8 cellular contexts compared by ENCODE assay signal in the genomic region with DNA sequence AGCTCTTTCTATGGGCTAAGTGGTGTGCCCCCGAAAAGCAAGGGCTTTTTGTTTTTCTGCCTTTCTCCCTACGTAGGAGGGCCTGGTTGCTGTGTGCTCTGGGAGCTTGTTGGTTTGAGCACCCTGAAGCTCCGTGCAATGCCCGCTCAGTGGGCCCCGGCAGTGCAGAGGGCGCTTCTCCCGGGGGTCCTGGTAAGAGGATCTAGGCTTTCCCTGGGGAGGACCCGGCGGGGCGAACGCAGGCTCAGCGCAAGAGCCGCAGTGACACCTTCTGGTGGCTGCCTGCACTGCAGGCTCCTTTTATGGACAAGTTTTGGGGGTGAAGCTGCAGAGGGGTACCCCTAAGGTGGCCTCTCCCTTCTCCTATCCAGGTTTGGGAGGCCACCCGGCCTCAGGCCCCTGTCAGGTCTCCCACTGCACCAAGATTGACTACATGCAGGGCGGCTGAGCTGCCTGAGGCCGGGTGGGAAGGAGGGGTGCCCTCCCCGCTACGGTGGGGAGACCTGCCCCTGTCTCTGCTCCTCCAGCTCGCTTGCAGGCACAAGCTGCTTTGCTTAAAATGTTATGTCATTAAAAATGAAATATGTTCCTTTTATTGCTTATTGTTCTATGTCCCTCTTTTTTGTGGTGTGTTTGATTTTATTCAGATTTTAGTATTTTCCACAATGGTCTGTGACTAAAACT.
DNase-seq lines count a peak whose midpoint lies in the region; ATAC-seq, FAIRE-seq and TF ChIP-seq lines count a peak whose summit lies in the region.

No MANE protein-coding gene starts in this region.

- H3K36me3 Mint-ChIP-seq in nephron progenitor cell (ENCODE audit: low read depth) (no peaks in the 10 kb centered on the region), T-helper 17 cell (ENCODE audit: low read depth) (no peaks in the 10 kb centered on the region)

- H3K36me3 ChIP-seq in bronchial epithelial cell (ENCODE audit: control insufficient read depth, insufficient read depth, low read length), result no peaks in the 10 kb centered on the region

- H3K27me3 Mint-ChIP-seq in nephron progenitor cell (ENCODE audit: low read depth, poor library complexity) (peaks cover 14% of the 10 kb centered on the region), T-helper 17 cell (no peaks in the 10 kb centered on the region)

- peak; percentile 43 for TF ChIP-seq CTCF in bronchial epithelial cell (IDR thresholded peaks at IDR 0.05; ENCODE audit: insufficient read depth, low read length, severe bottlenecking)
- peak; percentile 88 for TF ChIP-seq CTCF in nephron progenitor cell (IDR thresholded peaks at IDR 0.05)

- ATAC-seq in T-helper 17 cell, result no peak

- H3K27me3 ChIP-seq in bronchial epithelial cell (ENCODE audit: control insufficient read depth, insufficient read depth, low read length), result no peaks in the 10 kb centered on the region

- H3K4me3 Mint-ChIP-seq in nephron progenitor cell, result peak overlapping the region; percentile 67
- H3K4me3 Mint-ChIP-seq in T-helper 17 cell, result no peak overlapping the region

- H3K4me1 Mint-ChIP-seq in nephron progenitor cell (peaks cover 12% of the 10 kb centered on the region), T-helper 17 cell (no peaks in the 10 kb centered on the region)

- no peak for FAIRE-seq in bronchial epithelial cell (lab: Jason Lieb, UNC)

- no peak overlapping the region for H3K27ac Mint-ChIP-seq in nephron progenitor cell
- H3K27ac Mint-ChIP-seq in T-helper 17 cell, result no peak overlapping the region

- no peak overlapping the region for H3K4me3 ChIP-seq in bronchial epithelial cell (ENCODE audit: low read depth, low read length)

- in situ Hi-C loops in Caki2 (cut with HindIII; ENCODE audit: low pct_unique_long_range_greater_than_20kb, low sequenced_read_pairs), result no loop called here

- no peaks in the 10 kb centered on the region for H3K9me3 Mint-ChIP-seq in nephron progenitor cell

- peak; percentile 21 for DNase-seq in Caki2 (ENCODE audit: low read depth)
- DNase-seq in HK-2 (ENCODE audit: unreplicated experiment), result peak; percentile 10
- no peak for DNase-seq in bronchial epithelial cell (ENCODE audit: low read depth)
- peak; percentile 74 for DNase-seq in nephron progenitor cell
- DNase-seq in CD1c-positive myeloid dendritic cell (ENCODE audit: extremely low spot score), result no peak
- DNase-seq in T-helper 17 cell, result no peak
- DNase-seq in H4 (ENCODE audit: low spot score), result no peak
- no peak for DNase-seq in SKM-1 (lab: John Stamatoyannopoulos, UW; ENCODE audit: unreplicated experiment)

- H3K9me3 ChIP-seq in T-helper 17 cell (ENCODE audit: control insufficient read depth, low read length, poor library complexity, severe bottlenecking), result no peaks in the 10 kb centered on the region

Comparison
In these comparisons a context has a peak if more than half of its experiments do, and no peak if none do; other contexts are left out.
1. DNase-seq: peak in Caki2 (single experiment), HK-2 (single experiment) and nephron progenitor cell (single experiment); none in bronchial epithelial cell (single experiment), CD1c-positive myeloid dendritic cell (single experiment), T-helper 17 cell (0 of 3), H4 (single experiment) and SKM-1 (single experiment).